In the genomic region with DNA sequence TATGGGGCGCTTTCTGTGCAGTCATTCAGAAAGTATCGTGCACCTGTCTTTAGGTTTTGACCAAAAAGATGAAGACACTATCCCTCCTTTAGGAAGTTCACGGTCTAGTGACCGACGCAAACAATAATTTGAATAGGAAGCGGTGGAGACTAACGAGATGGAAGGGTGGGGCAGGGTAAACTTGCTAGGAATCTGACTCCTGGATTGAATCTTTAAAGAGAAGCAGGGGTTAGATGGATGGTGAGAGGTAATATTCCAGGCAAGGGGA, we compare ENCODE assay signal across 8 cellular contexts. TPM values are rescaled to one million over a fixed set of nuclear protein-coding genes. Genes with fewer than 3 reads are reported as not detected.
A peak's percentile ranks its signal among the peaks of the same experiment; 100 is the strongest.
DNase-seq lines count a peak whose midpoint lies in the region; ATAC-seq and TF ChIP-seq lines count a peak whose summit lies in the region.

No MANE protein-coding gene starts in this region.

- H3K36me3 Mint-ChIP-seq in activated CD8-positive, alpha-beta T cell treated with anti-CD3 and anti-CD28 coated beads for 36 hours (ENCODE audit: low read depth): peaks cover 21% of the 10 kb centered on the region

- peak overlapping the region; percentile 100 for H3K4me3 Mint-ChIP-seq in activated CD8-positive, alpha-beta T cell treated with anti-CD3 and anti-CD28 coated beads for 36 hours

- intact Hi-C loops in activated CD8-positive, alpha-beta T cell treated with anti-CD3 and anti-CD28 coated beads for 36 hours (cut with micrococcal nuclease): no loop called here
- intact Hi-C loops in thyroid gland (cut with DNase I): no loop called here

- no peak for TF ChIP-seq POLR2A in thyroid gland (IDR thresholded peaks at IDR 0.05)

- no peaks in the 10 kb centered on the region for H3K9me3 ChIP-seq in thyroid gland

- H3K4me1 ChIP-seq in thyroid gland: peaks cover 17 to 23% of the 10 kb centered on the region in 2 donors

- CTCF ChIA-PET in activated CD8-positive, alpha-beta T cell treated with anti-CD3 and anti-CD28 coated beads for 36 hours (lab: Charles Lee): interaction anchor here (1.2 kb wide), 1 partner anchor 14 kb away, joined by 3 read pairs; no protein-coding TSS in a partner anchor

- DNase-seq in COLO668 (lab: John Stamatoyannopoulos, UW; ENCODE audit: unreplicated experiment) (peak; percentile 33), kidney epithelial cell (ENCODE audit: low read depth) (no peak), thyroid gland (no peak), NCI-H187 (lab: John Stamatoyannopoulos, UW) (no peak)
- DNase-seq in activated CD8-positive, alpha-beta T cell treated with anti-CD3 and anti-CD28 coated beads for 36 hours: no peak
- no peak for DNase-seq in stimulated activated CD4-positive, alpha-beta T cell treated with anti-CD3 and anti-CD28 coated beads, Interleukin-4, amount 100 ng/mL, for 24 hours

- H3K4me3 ChIP-seq in kidney epithelial cell (ENCODE audit: low read depth, low read length) (peak overlapping the region; percentile 41), thyroid gland (replicated peaks in 1 of 3) (peak overlapping the region in 2 of 3 donors; percentile 13 to 92)

- POLR2A ChIA-PET in activated CD8-positive, alpha-beta T cell treated with anti-CD3 and anti-CD28 coated beads for 36 hours (lab: Charles Lee): interaction anchor here (1.0 to 3.2 kb wide), 3 partner anchors 11 to 235 kb away, joined by 3 to 29 read pairs (median 4); a partner anchor contains a TSS

- ATAC-seq in HG02970 (IDR thresholded peaks at IDR 0.05; ENCODE audit: low FRiP score, unreplicated experiment) (peak; percentile 12), GM21737 (IDR thresholded peaks at IDR 0.05; ENCODE audit: unreplicated experiment) (no peak)
- no peak for ATAC-seq in activated CD8-positive, alpha-beta T cell treated with anti-CD3 and anti-CD28 coated beads for 36 hours

- H3K9me3 Mint-ChIP-seq in activated CD8-positive, alpha-beta T cell treated with anti-CD3 and anti-CD28 coated beads for 36 hours: no peaks in the 10 kb centered on the region

- TF ChIP-seq CTCF in activated CD8-positive, alpha-beta T cell treated with anti-CD3 and anti-CD28 coated beads for 36 hours (IDR thresholded peaks at IDR 0.05): no peak
- TF ChIP-seq CTCF in kidney epithelial cell (IDR thresholded peaks at IDR 0.05; ENCODE audit: insufficient read depth, low read length, poor library complexity, severe bottlenecking) (no peak), thyroid gland (IDR thresholded peaks at IDR 0.05) (no peak)

- H3K36me3 ChIP-seq in kidney epithelial cell (ENCODE audit: control insufficient read depth, insufficient read depth, low read length) (no peaks in the 10 kb centered on the region), thyroid gland (no peaks in the 10 kb centered on the region)

- WGBS in thyroid gland, 2 donors: 32 to 36% methylated on average over 7 of the region's 7 CpGs

- peak overlapping the region; percentile 96 for H3K27ac Mint-ChIP-seq in activated CD8-positive, alpha-beta T cell treated with anti-CD3 and anti-CD28 coated beads for 36 hours

- H3K27ac ChIP-seq in thyroid gland: peak overlapping the region; percentile 90 to 99 (median 98)

- H3K27me3 ChIP-seq in kidney epithelial cell (ENCODE audit: control insufficient read depth, insufficient read depth, low read length): no peaks in the 10 kb centered on the region
- no peaks in the 10 kb centered on the region for H3K27me3 ChIP-seq in thyroid gland

- H3K27me3 Mint-ChIP-seq in activated CD8-positive, alpha-beta T cell treated with anti-CD3 and anti-CD28 coated beads for 36 hours: no peaks in the 10 kb centered on the region

- H3K4me1 Mint-ChIP-seq in activated CD8-positive, alpha-beta T cell treated with anti-CD3 and anti-CD28 coated beads for 36 hours (ENCODE audit: low read depth): peaks cover 30% of the 10 kb centered on the region

RNA-seq across cellular contexts. Expression of a gene that starts 0.6 kb away (rescaled TPM):
- 10 to 100 TPM; 72.8 to 74.5 TPM for total RNA-seq in activated CD8-positive, alpha-beta T cell treated with anti-CD3 and anti-CD28 coated beads for 36 hours
- total RNA-seq in kidney epithelial cell (73.7 and 76.1 TPM in 2 replicates), thyroid gland (100 to 1,000 TPM; 151 to 242 (median 168) TPM)

RNA-seq across cellular contexts. Expression of a gene that starts 12.1 kb away (rescaled TPM):
- 10 to 100 TPM; 16.0 to 19.0 TPM for total RNA-seq in activated CD8-positive, alpha-beta T cell treated with anti-CD3 and anti-CD28 coated beads for 36 hours
- total RNA-seq in kidney epithelial cell: 8.7 and 13.7 TPM in 2 replicates
- 10 to 100 TPM; 42.0 to 88.8 (median 49.6) TPM for total RNA-seq in thyroid gland
